In the genomic region with DNA sequence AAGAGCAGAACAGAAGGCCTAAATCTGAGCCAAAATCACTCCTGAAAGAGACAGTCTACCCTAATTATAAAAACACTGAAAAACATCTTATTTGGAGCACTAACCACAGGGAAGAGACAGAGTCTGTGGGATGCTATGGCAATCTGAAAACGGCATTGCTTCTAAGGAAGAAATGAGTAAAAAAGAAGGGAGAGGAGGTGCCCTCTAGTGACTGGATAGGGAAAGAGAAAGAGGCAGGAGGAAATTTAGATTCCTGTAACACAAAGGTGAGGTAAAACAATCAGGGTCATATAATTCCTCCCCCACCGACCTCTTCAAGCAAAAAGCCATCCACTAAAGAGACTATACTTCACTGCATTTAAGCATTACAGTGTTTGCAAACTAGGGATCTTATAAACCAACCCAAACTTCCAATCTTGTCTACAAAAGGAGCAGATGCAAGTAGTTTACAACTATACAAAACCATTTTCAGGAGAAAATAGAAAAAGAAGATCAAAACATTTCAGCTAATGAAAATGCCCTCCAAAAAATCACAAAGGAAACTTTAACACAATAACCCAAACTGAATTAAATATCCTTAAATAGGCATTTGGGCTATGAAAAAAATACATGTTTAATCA, we compare ENCODE assay signal across 8 cellular contexts. TPM values are rescaled to one million over a fixed set of nuclear protein-coding genes. Genes with fewer than 3 reads are reported as not detected.
DNase-seq lines count a peak whose midpoint lies in the region; ATAC-seq and TF ChIP-seq lines count a peak whose summit lies in the region.

No MANE protein-coding gene starts in this region.

- H3T11ph ChIP-seq in H9 (ENCODE audit: low read length) = no peak overlapping the region

- H2AK5ac ChIP-seq in H9 (ENCODE audit: insufficient read length, low read length) = no peak overlapping the region

- H3K4me1 ChIP-seq in H9 (ENCODE audit: insufficient read depth, low read length) = no peaks in the 10 kb centered on the region
- H3K4me1 ChIP-seq in foreskin keratinocyte = peaks cover under 1% of the 10 kb centered on the region
- no peaks in the 10 kb centered on the region for H3K4me1 ChIP-seq in aorta (ENCODE audit: control insufficient read depth in 1 of 2, insufficient read depth in 2 of 2, low read length in 2 of 2)

- H3K27ac ChIP-seq in H9 (ENCODE audit: insufficient read length, low read depth, low read length) = no peak overlapping the region
- no peak overlapping the region for H3K27ac ChIP-seq in foreskin keratinocyte
- no peak overlapping the region for H3K27ac ChIP-seq in aorta (ENCODE audit: low read depth in 1 of 2, low read length in 2 of 2)

- no peak overlapping the region for H3K4me2 ChIP-seq in H9 (ENCODE audit: insufficient read depth, insufficient read length, low read length)

- no peak overlapping the region for H3K4me3 Mint-ChIP-seq in H9

- no CpG with 5 or more reads among the region's 2 CpGs for WGBS in H9 (ENCODE audit: extremely low coverage, insufficient read length, low lambda C conversion rate)
- WGBS in aorta, 2 donors = 6 to 8% methylated on average over 2 of the region's 2 CpGs

- H2BK15ac ChIP-seq in H9 (ENCODE audit: low read depth, low read length) = no peak overlapping the region

- ATAC-seq in foreskin keratinocyte (no peak), aorta (ENCODE audit: low FRiP score) (no peak), HG03097 (IDR thresholded peaks at IDR 0.05; ENCODE audit: low FRiP score, unreplicated experiment) (no peak)

- H3K36me3 Mint-ChIP-seq in H9 (ENCODE audit: insufficient read depth in 1 of 3, low read depth in 3 of 3) = peaks cover 40 to 60% (median 52%) of the 10 kb centered on the region in 3 experiments

- H2BK12ac ChIP-seq in H9 (ENCODE audit: insufficient read length, low read depth, low read length) = no peak overlapping the region

- H4K91ac ChIP-seq in H9 (ENCODE audit: insufficient read length, low read depth, low read length) = no peak overlapping the region

- DNase-seq in AML-193 (lab: John Stamatoyannopoulos, UW) (peak; percentile 39 to 60), H9 (no peak), RPMI7951 (ENCODE audit: low read depth) (peak; percentile 14), foreskin keratinocyte (no peak), GM19238 (ENCODE audit: insufficient read length, low spot score) (no peak), aorta (no peak), CD1c-positive myeloid dendritic cell (ENCODE audit: extremely low spot score) (no peak)

- H4K8ac ChIP-seq in H9 (replicated peaks; ENCODE audit: insufficient read length, low read depth, low read length) = no peak overlapping the region

- H3K9me3 Mint-ChIP-seq in H9 = peaks cover 43 to 50% of the 10 kb centered on the region in 2 experiments

- peaks cover 0 to 3% of the 10 kb centered on the region in 2 donors for H3K36me3 ChIP-seq in aorta (ENCODE audit: control insufficient read depth in 1 of 2, insufficient read depth in 2 of 2, low read length in 1 of 2)

- no peaks in the 10 kb centered on the region for H3K9me3 ChIP-seq in H9 (ENCODE audit: control insufficient read depth, low read depth, low read length)
- no peaks in the 10 kb centered on the region for H3K9me3 ChIP-seq in aorta (ENCODE audit: control insufficient read depth, low read length)

- H3K9ac ChIP-seq in H9 (ENCODE audit: extremely low read depth, insufficient read length, low read length) = no peak overlapping the region

- TF ChIP-seq CTCF in H9 (conservative IDR thresholded peaks at IDR 0.05) = peak; percentile 71
- peak; percentile 66 for TF ChIP-seq CTCF in foreskin keratinocyte (conservative IDR thresholded peaks at IDR 0.05)

- H3K27me3 Mint-ChIP-seq in H9 (ENCODE audit: low read depth) = no peaks in the 10 kb centered on the region

- no peak overlapping the region for H2BK120ac ChIP-seq in H9 (ENCODE audit: low read depth, low read length, poor library complexity, severe bottlenecking)

- peaks cover 2 to 6% of the 10 kb centered on the region in 2 experiments; a peak in 2 of 4 replicates for H3K4me1 Mint-ChIP-seq in H9

- H3K23me2 ChIP-seq in H9 (ENCODE audit: insufficient read length, low read depth, low read length, poor library complexity, severe bottlenecking) = no peaks in the 10 kb centered on the region

- no peak overlapping the region for H3K23ac ChIP-seq in H9 (ENCODE audit: insufficient read length, low read depth, low read length)

- no peak overlapping the region for H2AFZ ChIP-seq in H9 (ENCODE audit: low read length)

- no peak overlapping the region for H2BK5ac ChIP-seq in H9 (ENCODE audit: insufficient read length, low read length)

- no peak overlapping the region for H3K56ac ChIP-seq in H9 (ENCODE audit: insufficient read length, low read depth, low read length)

- no peak overlapping the region for H3K18ac ChIP-seq in H9 (ENCODE audit: insufficient read length, low read depth, low read length)

- H4K5ac ChIP-seq in H9 (ENCODE audit: insufficient read length, low read depth, low read length) = no peak overlapping the region

- no peaks in the 10 kb centered on the region for H3K79me1 ChIP-seq in H9 (ENCODE audit: insufficient read depth, low read depth, low read length, poor library complexity, severe bottlenecking)

- no peaks in the 10 kb centered on the region for H4K20me1 ChIP-seq in H9 (ENCODE audit: control insufficient read depth, insufficient read depth, insufficient read length)

- no peaks in the 10 kb centered on the region for H3K79me2 ChIP-seq in H9 (ENCODE audit: insufficient read depth, low read length)

- intact Hi-C loops in aorta (cut with DNase I) = loop anchor here in 1 of 2 donors (5.0 to 10.0 kb wide), 2 partner anchors 105 to 607 kb away; a partner anchor contains a TSS

- no peak overlapping the region for H3K14ac ChIP-seq in H9 (ENCODE audit: insufficient read depth, low read length)

- H3K4me3 ChIP-seq in aorta (ENCODE audit: low read length in 2 of 2) = no peak overlapping the region

- no peak overlapping the region for H3K27ac Mint-ChIP-seq in H9

- H2BK20ac ChIP-seq in H9 (ENCODE audit: low read depth, low read length, poor library complexity, severe bottlenecking) = no peak overlapping the region

- H3K4ac ChIP-seq in H9 (ENCODE audit: low read depth, low read length) = no peak overlapping the region

- H3K27me3 ChIP-seq in H9 (ENCODE audit: insufficient read depth, low read length) (no peaks in the 10 kb centered on the region), foreskin keratinocyte (no peaks in the 10 kb centered on the region), aorta (ENCODE audit: control insufficient read depth in 1 of 2, insufficient read depth in 2 of 2, low read length in 1 of 2) (no peaks in the 10 kb centered on the region)

RNA-seq across cellular contexts. Expression of a gene that starts 32.6 kb away (rescaled TPM):
- 27.4 and 28.4 TPM in 2 replicates for total RNA-seq in H9 (2021)
- total RNA-seq in RPMI7951 (2014; rRNA removed; shearing (Covaris generic)) = 34.0 and 36.6 TPM in 2 replicates
- 61.6 and 69.3 TPM in 2 replicates for total RNA-seq in foreskin keratinocyte
- 21.3 and 22.9 TPM in 2 replicates for polyA plus RNA-seq in foreskin keratinocyte
- 10 to 100 TPM; 16.0 to 17.2 TPM for total RNA-seq in aorta
- polyA plus RNA-seq in aorta = 1 to 10 TPM; 8.8 to 9.7 TPM

Comparison
In these comparisons a context has a peak if more than half of its experiments do, and no peak if none do; other contexts are left out.
1. DNase-seq: peak in AML-193 (2 of 2) and RPMI7951 (single experiment); none in H9 (single experiment), foreskin keratinocyte (0 of 2), GM19238 (single experiment), aorta (0 of 2) and CD1c-positive myeloid dendritic cell (single experiment).